22 cellular contexts compared by ENCODE assay signal in the genomic region with DNA sequence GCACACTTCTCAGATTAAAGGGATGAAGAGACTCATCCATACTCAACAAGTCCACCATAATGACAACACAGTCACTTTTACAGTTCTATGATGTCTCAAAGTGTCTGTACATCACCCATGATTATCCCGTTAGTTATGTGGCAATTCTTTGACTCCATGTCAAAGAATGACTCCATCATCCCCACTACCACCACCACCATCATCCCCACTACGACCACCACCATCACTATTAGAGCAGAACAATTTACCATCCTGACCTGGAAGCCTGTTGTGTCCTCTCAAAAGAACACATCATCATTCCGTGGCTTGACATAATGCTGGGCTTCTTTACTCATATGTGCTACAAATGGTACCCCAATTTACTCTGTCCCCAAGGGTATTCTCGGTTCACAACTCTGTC. TPM values are rescaled to one million over a fixed set of nuclear protein-coding genes. Genes with fewer than 3 reads are reported as not detected.
DNase-seq lines count a peak whose midpoint lies in the region; ATAC-seq, FAIRE-seq and TF ChIP-seq lines count a peak whose summit lies in the region.
"Had no signal": no experiment of that assay in that cellular context is flagged by ENCODE, and none has a peak within 500 bp of the region (broad histone marks: within the 10 kb centered on the region; RNA-seq: fewer than 3 reads in every experiment).

No MANE protein-coding gene starts in this region.

- no peak for FAIRE-seq in A549 (lab: Jason Lieb, UNC)
- FAIRE-seq in GM12892 (lab: Jason Lieb, UNC), result peak; percentile 93
- FAIRE-seq in astrocyte (lab: Jason Lieb, UNC), result no peak

- H4K20me1 ChIP-seq in astrocyte (ENCODE audit: insufficient read depth, low read length), result no peaks in the 10 kb centered on the region

- intact Hi-C loops in esophagus muscularis mucosa (cut with DNase I), result no loop called here

- CTCF ChIA-PET in A549 (lab: Yijun Ruan, JAX), result interaction anchor here (2.0 to 3.6 kb wide), 2 partner anchors 67 to 169 kb away, joined by 7 to 8 read pairs; no protein-coding TSS in a partner anchor

- no peak for TF ChIP-seq RAD21 in A549 (conservative IDR thresholded peaks at IDR 0.05 in 1 of 2, IDR thresholded peaks at IDR 0.05 in 1 of 2)

- H3K9me3 ChIP-seq in A549 (no peaks in the 10 kb centered on the region), astrocyte (ENCODE audit: insufficient read depth, low read depth, low read length) (no peaks in the 10 kb centered on the region), esophagus muscularis mucosa (no peaks in the 10 kb centered on the region)
- H3K9me3 ChIP-seq: SJCRH30 had no signal

- H3K27ac ChIP-seq in A549 (peak overlapping the region; percentile 9 to 62; a peak in 2 of 6 replicates), astrocyte (ENCODE audit: low read depth, low read length) (no peak overlapping the region), esophagus muscularis mucosa (replicated peaks in 1 of 4) (no peak overlapping the region)
- H3K27ac ChIP-seq: SJCRH30 had no signal

- H3K9ac ChIP-seq in astrocyte (ENCODE audit: low read length), result no peak overlapping the region

- H3K4me3 ChIP-seq in A549, result no peak overlapping the region
- no peak overlapping the region for H3K4me3 ChIP-seq in astrocyte (ENCODE audit: insufficient read depth, low read depth, low read length)
- no peak overlapping the region for H3K4me3 ChIP-seq in esophagus muscularis mucosa
- H3K4me3 ChIP-seq: SJCRH30 had no signal

- ATAC-seq in A549, result 0 out of 6 replicates have a peak, but pooled peaks of 1 of the 2 experiments have one; percentile 45
- no peak for ATAC-seq in GM18502 (IDR thresholded peaks at IDR 0.05; ENCODE audit: poor library complexity, unreplicated experiment)
- ATAC-seq: HCT116 had no signal

- TF ChIP-seq POLR2A in A549 (IDR thresholded peaks at IDR 0.05; ENCODE audit: low read length) (no peak), GM12892 (IDR thresholded peaks at IDR 0.05; ENCODE audit: low read depth, low read length) (no peak), esophagus muscularis mucosa (IDR thresholded peaks at IDR 0.05; ENCODE audit: low read depth) (no peak)

- TF ChIP-seq CTCF in A549 (IDR thresholded peaks at IDR 0.05) (no peak), astrocyte (IDR thresholded peaks at IDR 0.05; ENCODE audit: insufficient read depth, low read depth, low read length) (no peak), esophagus muscularis mucosa (IDR thresholded peaks at IDR 0.05) (no peak)

- no peaks in the 10 kb centered on the region for H3K79me2 ChIP-seq in astrocyte (ENCODE audit: insufficient read depth, low read length)

- POLR2A ChIA-PET in A549 (lab: Yijun Ruan, JAX), result no interaction called here

- H3K4me2 ChIP-seq in A549, result no peak overlapping the region
- no peak overlapping the region for H3K4me2 ChIP-seq in astrocyte (ENCODE audit: low read length)

- TF ChIP-seq EP300 in A549 (IDR thresholded peaks at IDR 0.05), result no peak
- no peak for TF ChIP-seq EP300 in esophagus muscularis mucosa (IDR thresholded peaks at IDR 0.05)

- H3K36me3 Mint-ChIP-seq in astrocyte (ENCODE audit: low read depth, unreplicated experiment), result no peaks in the 10 kb centered on the region
- H3K36me3 Mint-ChIP-seq: CD4-positive, CD25-positive, alpha-beta regulatory T cell had no signal

- H2AFZ ChIP-seq in astrocyte (ENCODE audit: low read depth, low read length), result no peak overlapping the region

- no peak overlapping the region for H3K4me3 Mint-ChIP-seq in astrocyte (ENCODE audit: unreplicated experiment)
- H3K4me3 Mint-ChIP-seq: CD4-positive, CD25-positive, alpha-beta regulatory T cell had no signal

- peaks cover 42% of the 10 kb centered on the region for H3K4me1 ChIP-seq in A549
- H3K4me1 ChIP-seq in astrocyte (ENCODE audit: insufficient read depth, low read length), result peaks cover 16% of the 10 kb centered on the region
- no peaks in the 10 kb centered on the region for H3K4me1 ChIP-seq in esophagus muscularis mucosa

- H3K27me3 Mint-ChIP-seq in astrocyte (ENCODE audit: low read depth, unreplicated experiment), result peaks cover 16% of the 10 kb centered on the region

- no peaks in the 10 kb centered on the region for H3K27me3 ChIP-seq in astrocyte (ENCODE audit: insufficient read depth, low read length)
- H3K27me3 ChIP-seq in esophagus muscularis mucosa, result peaks cover 0 to 19% (median 0%) of the 10 kb centered on the region in 4 donors
- H3K27me3 ChIP-seq: SJCRH30 had no signal

- no peaks in the 10 kb centered on the region for H3K36me3 ChIP-seq in astrocyte (ENCODE audit: insufficient read depth, low read length)
- H3K36me3 ChIP-seq in esophagus muscularis mucosa, result no peaks in the 10 kb centered on the region
- H3K36me3 ChIP-seq: SJCRH30 had no signal

- H3K4me1 Mint-ChIP-seq in astrocyte (ENCODE audit: low read depth, unreplicated experiment), result peaks cover 34% of the 10 kb centered on the region
- H3K4me1 Mint-ChIP-seq: CD4-positive, CD25-positive, alpha-beta regulatory T cell had no signal

- H3K9me3 Mint-ChIP-seq in astrocyte (ENCODE audit: unreplicated experiment), result peaks cover 3% of the 10 kb centered on the region

- 54% methylated on average over 4 of the region's 4 CpGs for WGBS in A549 (ENCODE audit: missing lambda C conversion rate)
- 84% methylated on average over 4 of the region's 4 CpGs for WGBS in esophagus muscularis mucosa

- H3K27ac Mint-ChIP-seq in astrocyte (ENCODE audit: unreplicated experiment), result peak overlapping the region; percentile 21
- H3K27ac Mint-ChIP-seq: CD4-positive, CD25-positive, alpha-beta regulatory T cell had no signal

- DNase-seq in A549 (ENCODE audit: low read depth in 1 of 2, low spot score in 1 of 2) (no peak), GM12892 (ENCODE audit: insufficient read length) (no peak), astrocyte (ENCODE audit: low read depth) (no peak), esophagus muscularis mucosa (ENCODE audit: extremely low spot score) (peak; percentile 79), GM19240 (ENCODE audit: insufficient read length, low spot score) (no peak)
- DNase-seq in stimulated activated CD8-positive, alpha-beta memory T cell treated with anti-CD3 and anti-CD28 coated beads, Interleukin-4, amount 100 ng/mL, for 48 hours, result no peak
- no peak for DNase-seq in activated effector memory CD4-positive, alpha-beta T cell treated with Interleukin-2 at 50 U/mL for 16 hours
- DNase-seq: 8988T; CD4-positive, CD25-positive, alpha-beta regulatory T cell; DMS79; GOT3; Kasumi-1; MM.1S; NCI-H1048; NCI-H1417 treated with DMSO at 0.1 percent for 48 hours; NCI-H187 treated with DMSO at 0.1 percent for 48 hours; NCI-H2107; NCI-H748 treated with DMSO at 0.1 percent for 48 hours; NK-92 treated with Interleukin-12 subunit alpha and Interleukin-12 subunit beta, amount 100 ng/mL, for 24 hours; SJCRH30 had no signal

TF ChIP-seq in A549, 52 proteins besides CTCF, POLR2A, EP300 and RAD21 (continues in another document):
- no peak for TF ChIP-seq GATA3 (IDR thresholded peaks at IDR 0.05; ENCODE audit: borderline replicate concordance)
- no peak for TF ChIP-seq JUN (IDR thresholded peaks at IDR 0.05)
- TF ChIP-seq, protein P1, sequence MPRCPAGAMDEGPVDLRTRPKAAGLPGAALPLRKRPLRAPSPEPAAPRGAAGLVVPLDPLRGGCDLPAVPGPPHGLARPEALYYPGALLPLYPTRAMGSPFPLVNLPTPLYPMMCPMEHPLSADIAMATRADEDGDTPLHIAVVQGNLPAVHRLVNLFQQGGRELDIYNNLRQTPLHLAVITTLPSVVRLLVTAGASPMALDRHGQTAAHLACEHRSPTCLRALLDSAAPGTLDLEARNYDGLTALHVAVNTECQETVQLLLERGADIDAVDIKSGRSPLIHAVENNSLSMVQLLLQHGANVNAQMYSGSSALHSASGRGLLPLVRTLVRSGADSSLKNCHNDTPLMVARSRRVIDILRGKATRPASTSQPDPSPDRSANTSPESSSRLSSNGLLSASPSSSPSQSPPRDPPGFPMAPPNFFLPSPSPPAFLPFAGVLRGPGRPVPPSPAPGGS (IDR thresholded peaks at IDR 0.05), result no peak
- TF ChIP-seq SMC3 (IDR thresholded peaks at IDR 0.05), result no peak
- TF ChIP-seq EHMT2 (IDR thresholded peaks at IDR 0.05; ENCODE audit: low read depth), result no peak
- no peak for TF ChIP-seq TFCP2L1 (CRISPR knock-in tag; IDR thresholded peaks at IDR 0.05)
- TF ChIP-seq KDM1A (IDR thresholded peaks at IDR 0.05; ENCODE audit: low read depth), result no peak
- TF ChIP-seq HDAC2 (IDR thresholded peaks at IDR 0.05), result no peak
- no peak for TF ChIP-seq E2F6 (IDR thresholded peaks at IDR 0.05; ENCODE audit: borderline replicate concordance, low read depth)
- no peak for TF ChIP-seq FOSB (CRISPR knock-in tag; IDR thresholded peaks at IDR 0.05)
- no peak for TF ChIP-seq RNF2 (IDR thresholded peaks at IDR 0.05; ENCODE audit: borderline replicate concordance, low read depth)
- no peak for TF ChIP-seq MAZ (IDR thresholded peaks at IDR 0.05; ENCODE audit: borderline replicate concordance, low read depth, low read length)
- TF ChIP-seq FOSL2 (IDR thresholded peaks at IDR 0.05), result no peak
- TF ChIP-seq FOSL2 (CRISPR knock-in tag; IDR thresholded peaks at IDR 0.05), result no peak
- TF ChIP-seq NPAS2 (CRISPR knock-in tag; IDR thresholded peaks at IDR 0.05; ENCODE audit: borderline replicate concordance), result no peak
- no peak for TF ChIP-seq HEYL (CRISPR knock-in tag; IDR thresholded peaks at IDR 0.05)
- TF ChIP-seq JUNB (IDR thresholded peaks at IDR 0.05), result no peak

RNA-seq across cellular contexts. Expression of gene PRR5L, which starts 13.7 kb away (rescaled TPM):
- polyA plus RNA-seq in A549 (2011; rRNA removed) (6.9 and 9.3 TPM in 2 replicates), A549 (2017; fragmentation: RNase III; extraction: RNeasy Plus Mini Kit Qiagen cat#74134 plus additional on column Dnase treatment) (7.8 to 12.1 TPM (median 8.6 TPM) in 3 replicates)
- 5.0 and 5.4 TPM in 2 replicates for polyA plus RNA-seq in A549 (2012; cell fraction: cytosol; rRNA removed)
- 14.6 and 18.2 TPM in 2 replicates for polyA plus RNA-seq in A549 (2012; cell fraction: nucleus; rRNA removed)
- polyA minus RNA-seq in A549 (2011; rRNA and poly(A)+ RNA removed), result 9.9 and 10.5 TPM in 2 replicates
- 0.25 TPM for polyA plus RNA-seq in GM12892 (2012; ENCODE audit: missing spikeins)
- total RNA-seq in astrocyte (55.6 and 56.0 TPM in 2 replicates), esophagus muscularis mucosa (1 to 10 TPM; 1.7 to 9.6 (median 3.1) TPM)

RNA-seq across cellular contexts. Expression of gene COMMD9, which starts 20.6 kb away (rescaled TPM):
- 37.3 and 44.3 TPM in 2 replicates for polyA plus RNA-seq in A549 (2011; rRNA removed)
- polyA plus RNA-seq in A549 (2012; cell fraction: cytosol; rRNA removed), result 54.1 and 66.7 TPM in 2 replicates
- 29.8 and 38.9 TPM in 2 replicates for polyA plus RNA-seq in A549 (2012; cell fraction: nucleus; rRNA removed)
- polyA plus RNA-seq in A549 (2017; fragmentation: RNase III; extraction: RNeasy Plus Mini Kit Qiagen cat#74134 plus additional on column Dnase treatment), result 33.5 to 36.3 TPM (median 36.0 TPM) in 3 replicates
- 35.9 and 52.2 TPM in 2 replicates for polyA minus RNA-seq in A549 (2011; rRNA and poly(A)+ RNA removed)
- polyA plus RNA-seq in GM12892 (2012; ENCODE audit: missing spikeins), result 29.3 TPM
- 77.6 and 78.4 TPM in 2 replicates for total RNA-seq in astrocyte
- total RNA-seq in esophagus muscularis mucosa, result 10 to 100 TPM; 18.3 to 45.5 (median 27.7) TPM

Comparison
In these comparisons a context has a peak if more than half of its experiments do, and no peak if none do; other contexts are left out.
1. H3K27ac ChIP-seq: peak in A549 (2 of 2); none in astrocyte (single experiment) and esophagus muscularis mucosa (0 of 4).